Comparison of ENCODE assay signal across 24 cellular contexts in the genomic region with DNA sequence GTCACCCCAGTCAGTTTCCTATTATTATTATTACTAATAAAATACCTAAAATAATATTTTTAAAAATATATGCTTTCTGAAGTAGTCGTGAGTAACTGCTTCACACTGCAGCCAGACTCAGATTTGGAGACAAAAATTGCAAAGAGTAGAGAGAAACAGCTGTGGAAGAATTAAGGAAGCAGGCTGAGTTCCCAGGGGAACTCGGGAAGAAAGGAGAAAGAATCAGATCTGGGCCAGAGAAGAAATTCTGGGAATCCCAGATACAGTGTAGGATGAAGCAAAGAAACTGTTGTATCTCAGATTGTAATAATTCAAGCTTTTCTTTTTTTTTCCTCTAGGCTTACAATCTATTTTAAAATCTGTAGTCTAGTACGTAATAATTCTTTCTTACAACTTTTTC.
"Had no signal": no experiment of that assay in that cellular context is flagged by ENCODE, and none has a peak within 500 bp of the region (broad histone marks: within the 10 kb centered on the region; RNA-seq: fewer than 3 reads in every experiment).

No MANE protein-coding gene starts in this region.

- H3K9me3 Mint-ChIP-seq: natural killer cell treated with Interleukin-12 subunit alpha and Interleukin-12 subunit beta and Interleukin-15 and Interleukin-18, amount 100 ng/mL, for 72 hours; neural crest cell; stimulated activated naive B cell treated with anti-CD40 and anti-IgM and Interleukin-4, amounts not matched to agents 10 μg/mL and 1 μg/mL and 100 μg/mL, for 72 hours; stimulated activated naive CD8-positive, alpha-beta T cell treated with anti-CD3 and anti-CD28 coated beads, Interleukin-15, Interleukin-2, amounts not matched to agents 100 ng/mL and 50 ng/mL, for 24 hours; type B pancreatic cell had no signal

- DNase-seq: heart left ventricle; islet precursor cell; lower lobe of right lung; mammary epithelial cell; mesenchymal stem cell; naive B cell; nucleus accumbens; pancreas; posterior cingulate gyrus; retina; right cardiac atrium; sigmoid colon; stimulated activated CD4-positive, alpha-beta T cell treated with anti-CD3 and anti-CD28 coated beads, Interleukin-1b, Interleukin-23, amount 100 ng/mL, for 48 hours; stimulated activated CD4-positive, alpha-beta T cell treated with anti-CD3 and anti-CD28 coated beads, Interleukin-2, amount 100 ng/mL, for 48 hours; stimulated activated naive B cell treated with anti-CD40 and anti-IgM and Interleukin-4, amounts not matched to agents 10 μg/mL and 1 μg/mL and 100 μg/mL, for 72 hours; substantia nigra; uterus had no signal

- H3K27ac Mint-ChIP-seq: natural killer cell treated with Interleukin-12 subunit alpha and Interleukin-12 subunit beta and Interleukin-15 and Interleukin-18, amount 100 ng/mL, for 72 hours; stimulated activated naive B cell treated with anti-CD40 and anti-IgM and Interleukin-4, amounts not matched to agents 10 μg/mL and 1 μg/mL and 100 μg/mL, for 72 hours; stimulated activated naive CD8-positive, alpha-beta T cell treated with anti-CD3 and anti-CD28 coated beads, Interleukin-15, Interleukin-2, amounts not matched to agents 100 ng/mL and 50 ng/mL, for 24 hours; type B pancreatic cell had no signal

- H3K9me3 ChIP-seq: heart left ventricle, lower lobe of right lung, pancreas, prostate gland, sigmoid colon, tibial nerve, uterus had no signal

- H3K4me1 Mint-ChIP-seq: naive B cell; neural crest cell; stimulated activated naive B cell treated with anti-CD40 and anti-IgM and Interleukin-4, amounts not matched to agents 10 μg/mL and 1 μg/mL and 100 μg/mL, for 72 hours had no signal

- H3K4me3 Mint-ChIP-seq: naive B cell; natural killer cell treated with Interleukin-12 subunit alpha and Interleukin-12 subunit beta and Interleukin-15 and Interleukin-18, amount 100 ng/mL, for 72 hours; neural crest cell; stimulated activated naive B cell treated with anti-CD40 and anti-IgM and Interleukin-4, amounts not matched to agents 10 μg/mL and 1 μg/mL and 100 μg/mL, for 72 hours; stimulated activated naive CD8-positive, alpha-beta T cell treated with anti-CD3 and anti-CD28 coated beads, Interleukin-15, Interleukin-2, amounts not matched to agents 100 ng/mL and 50 ng/mL, for 24 hours; type B pancreatic cell had no signal

- H3K36me3 Mint-ChIP-seq: naive B cell; natural killer cell treated with Interleukin-12 subunit alpha and Interleukin-12 subunit beta and Interleukin-15 and Interleukin-18, amount 100 ng/mL, for 72 hours; stimulated activated naive B cell treated with anti-CD40 and anti-IgM and Interleukin-4, amounts not matched to agents 10 μg/mL and 1 μg/mL and 100 μg/mL, for 72 hours; type B pancreatic cell had no signal

- ATAC-seq: left lobe of liver; lower lobe of right lung; natural killer cell treated with Interleukin-12 subunit alpha and Interleukin-12 subunit beta and Interleukin-15 and Interleukin-18, amount 100 ng/mL, for 72 hours; pancreas; right cardiac atrium; stimulated activated naive B cell treated with anti-CD40 and anti-IgM and Interleukin-4, amounts not matched to agents 10 μg/mL and 1 μg/mL and 100 μg/mL, for 72 hours had no signal
